8 cellular contexts compared by ENCODE assay signal in genomic region chr7:115356139-115356746, GRCh38.
A peak's percentile ranks its signal among the peaks of the same experiment; 100 is the strongest.
DNase-seq lines count a peak whose midpoint lies in the region; ATAC-seq, FAIRE-seq and TF ChIP-seq lines count a peak whose summit lies in the region.
"Had no signal": no experiment of that assay in that cellular context is flagged by ENCODE, and none has a peak within 500 bp of the region (broad histone marks: within the 10 kb centered on the region; RNA-seq: fewer than 3 reads in every experiment).

No MANE protein-coding gene starts in this region.

- no peak overlapping the region for H3K4me3 Mint-ChIP-seq in nephron progenitor cell

- peak; percentile 25 for DNase-seq in bronchial epithelial cell (ENCODE audit: low read depth)
- DNase-seq in nephron progenitor cell = no peak
- no peak for DNase-seq in NCI-H1436 treated with DMSO at 0.1 percent for 48 hours (lab: John Stamatoyannopoulos, UW)
- DNase-seq: esophagus squamous epithelium had no signal

- no peak overlapping the region for H3K4me3 ChIP-seq in GM12875 (ENCODE audit: low read depth, low read length)
- no peak overlapping the region for H3K4me3 ChIP-seq in bronchial epithelial cell (ENCODE audit: low read depth, low read length)
- H3K4me3 ChIP-seq: esophagus squamous epithelium had no signal

- H3K27me3 ChIP-seq in bronchial epithelial cell (ENCODE audit: control insufficient read depth, insufficient read depth, low read length) = no peaks in the 10 kb centered on the region
- H3K27me3 ChIP-seq: esophagus squamous epithelium had no signal

- H3K27ac Mint-ChIP-seq in nephron progenitor cell = no peak overlapping the region

- H3K36me3 ChIP-seq in bronchial epithelial cell (ENCODE audit: control insufficient read depth, insufficient read depth, low read length) = no peaks in the 10 kb centered on the region
- H3K36me3 ChIP-seq: esophagus squamous epithelium had no signal

- H3K36me3 Mint-ChIP-seq in nephron progenitor cell (ENCODE audit: low read depth) = no peaks in the 10 kb centered on the region

- ATAC-seq in GM19324 (IDR thresholded peaks at IDR 0.05; ENCODE audit: low FRiP score, unreplicated experiment) (no peak), HG02840 (IDR thresholded peaks at IDR 0.05; ENCODE audit: low FRiP score, unreplicated experiment) (no peak)

- peaks cover 10% of the 10 kb centered on the region for H3K4me1 Mint-ChIP-seq in nephron progenitor cell

- H3K9me3 Mint-ChIP-seq in nephron progenitor cell = no peaks in the 10 kb centered on the region

- no peaks in the 10 kb centered on the region for H3K27me3 Mint-ChIP-seq in nephron progenitor cell (ENCODE audit: low read depth, poor library complexity)

- TF ChIP-seq CTCF in GM12875 (IDR thresholded peaks at IDR 0.05; ENCODE audit: borderline replicate concordance, insufficient read depth, low read depth, low read length) = peak; percentile 20; the same call in 1 of the 2 replicates
- TF ChIP-seq CTCF in LNCAP (IDR thresholded peaks at IDR 0.05) = peak; percentile 40; the same call in 1 of the 2 replicates
- peak; percentile 25 for TF ChIP-seq CTCF in bronchial epithelial cell (IDR thresholded peaks at IDR 0.05; ENCODE audit: insufficient read depth, low read length, severe bottlenecking)
- peak; percentile 40 for TF ChIP-seq CTCF in nephron progenitor cell (IDR thresholded peaks at IDR 0.05)

- FAIRE-seq in bronchial epithelial cell (lab: Jason Lieb, UNC) = no peak
